ENCODE assay signal across 9 cellular contexts in genomic region chr3:186953011-186953487, GRCh38. TPM values are rescaled to one million over a fixed set of nuclear protein-coding genes. Genes with fewer than 3 reads are reported as not detected.
A peak's percentile ranks its signal among the peaks of the same experiment; 100 is the strongest.
DNase-seq lines count a peak whose midpoint lies in the region; ATAC-seq lines count a peak whose summit lies in the region.
"Had no signal": no experiment of that assay in that cellular context is flagged by ENCODE, and none has a peak within 500 bp of the region (broad histone marks: within the 10 kb centered on the region; RNA-seq: fewer than 3 reads in every experiment).

No MANE protein-coding gene starts in this region.

- no peak overlapping the region for H3K27ac ChIP-seq in neuronal stem cell (replicated peaks; ENCODE audit: low read length)

- H3K79me1 ChIP-seq in neuronal stem cell (ENCODE audit: low read depth, low read length), result peaks cover 2% of the 10 kb centered on the region

- H2BK15ac ChIP-seq in neuronal stem cell (ENCODE audit: low read length), result no peak overlapping the region

- no peak overlapping the region for H3K9ac ChIP-seq in neuronal stem cell (ENCODE audit: low read depth, low read length, poor library complexity)

- no peak overlapping the region for H3K4ac ChIP-seq in neuronal stem cell (ENCODE audit: low read length)

- H2AK5ac ChIP-seq in neuronal stem cell (ENCODE audit: low read depth, low read length), result no peak overlapping the region

- H3K4me3 ChIP-seq in neuronal stem cell (ENCODE audit: low read length in 2 of 2), result no peak overlapping the region
- H3K4me3 ChIP-seq: Peyer's patch had no signal

- H2BK5ac ChIP-seq in neuronal stem cell (ENCODE audit: low read length), result no peak overlapping the region

- ATAC-seq in HG03378 (IDR thresholded peaks at IDR 0.05; ENCODE audit: unreplicated experiment) (peak; percentile 53), naive B cell (ENCODE audit: low read depth in 2 of 2) (peak; percentile 25 to 44), GM18867 (IDR thresholded peaks at IDR 0.05; ENCODE audit: unreplicated experiment) (no peak), GM19351 (IDR thresholded peaks at IDR 0.05; ENCODE audit: unreplicated experiment) (no peak)
- peak; percentile 87 for ATAC-seq in activated naive CD8-positive, alpha-beta T cell treated with anti-CD3 and anti-CD28 coated beads, Interleukin-2, amount 10 ng/mL, durations not matched to agents 7 days and 5 days (ENCODE audit: low read depth)

- H3K27ac Mint-ChIP-seq in activated naive CD8-positive, alpha-beta T cell treated with anti-CD3 and anti-CD28 coated beads, Interleukin-2, amount 10 ng/mL, durations not matched to agents 7 days and 5 days, result peak overlapping the region; percentile 87
- H3K27ac Mint-ChIP-seq in naive B cell, result peak overlapping the region; percentile 78 to 94 (median 90)

- no peaks in the 10 kb centered on the region for H3K27me3 ChIP-seq in neuronal stem cell (ENCODE audit: control insufficient read depth in 3 of 3, insufficient read depth in 3 of 3, low read depth in 1 of 3, low read length in 3 of 3)
- H3K27me3 ChIP-seq: Peyer's patch had no signal

- no peak overlapping the region for H3K18ac ChIP-seq in neuronal stem cell (ENCODE audit: low read length)

- no peak overlapping the region for H3K4me2 ChIP-seq in neuronal stem cell (ENCODE audit: insufficient read depth, low read length, poor library complexity, severe bottlenecking)

- H2AFZ ChIP-seq in neuronal stem cell (ENCODE audit: low read length), result no peak overlapping the region

- H2BK12ac ChIP-seq in neuronal stem cell (ENCODE audit: low read length), result no peak overlapping the region

- DNase-seq in EL (peak; percentile 57), naive B cell (no peak), neuronal stem cell (ENCODE audit: low spot score) (no peak), NCI-H187 treated with DMSO at 0.1 percent for 48 hours (lab: John Stamatoyannopoulos, UW) (no peak)
- no peak for DNase-seq in activated naive CD8-positive, alpha-beta T cell treated with anti-CD3 and anti-CD28 coated beads, Interleukin-2, amount 10 ng/mL, durations not matched to agents 7 days and 5 days
- DNase-seq: Peyer's patch had no signal

- WGBS in neuronal stem cell (ENCODE audit: extremely low coverage in 2 of 2, insufficient read length in 2 of 2, insufficient replicate concordance in 1 of 2), 2 donors, result no CpG with 5 or more reads among the region's 4 CpGs

- H3K36me3 Mint-ChIP-seq in activated naive CD8-positive, alpha-beta T cell treated with anti-CD3 and anti-CD28 coated beads, Interleukin-2, amount 10 ng/mL, durations not matched to agents 7 days and 5 days, result peaks cover 73% of the 10 kb centered on the region
- H3K36me3 Mint-ChIP-seq in naive B cell, result peaks cover 39 to 53% of the 10 kb centered on the region in 2 donors

- no peak overlapping the region for H3K14ac ChIP-seq in neuronal stem cell (ENCODE audit: low read length)

- no peak overlapping the region for H3K23ac ChIP-seq in neuronal stem cell (ENCODE audit: low read depth, low read length, poor library complexity)

- H2BK120ac ChIP-seq in neuronal stem cell (ENCODE audit: low read depth, low read length), result no peak overlapping the region

- POLR2A ChIA-PET in activated naive CD8-positive, alpha-beta T cell treated with anti-CD3 and anti-CD28 coated beads, Interleukin-2, amount 10 ng/mL, durations not matched to agents 7 days and 5 days (lab: Charles Lee), result interaction anchor here (1.0 to 1.6 kb wide), 2 partner anchors 22 to 73 kb away, joined by 4 to 5 read pairs; no protein-coding TSS in a partner anchor

- no peaks in the 10 kb centered on the region for H3K27me3 Mint-ChIP-seq in activated naive CD8-positive, alpha-beta T cell treated with anti-CD3 and anti-CD28 coated beads, Interleukin-2, amount 10 ng/mL, durations not matched to agents 7 days and 5 days
- H3K27me3 Mint-ChIP-seq in naive B cell, result no peaks in the 10 kb centered on the region

- H3K4me3 Mint-ChIP-seq in activated naive CD8-positive, alpha-beta T cell treated with anti-CD3 and anti-CD28 coated beads, Interleukin-2, amount 10 ng/mL, durations not matched to agents 7 days and 5 days, result peak overlapping the region; percentile 66
- peak overlapping the region in 5 of 8 donors; percentile 7 to 55 (median 36) for H3K4me3 Mint-ChIP-seq in naive B cell

- peaks cover 0 to under 1% of the 10 kb centered on the region in 2 donors for H3K4me1 ChIP-seq in neuronal stem cell (ENCODE audit: control insufficient read depth in 2 of 2, insufficient read depth in 1 of 2, low read depth in 1 of 2, low read length in 2 of 2)
- H3K4me1 ChIP-seq: Peyer's patch had no signal

- peaks cover 36% of the 10 kb centered on the region for H3K4me1 Mint-ChIP-seq in activated naive CD8-positive, alpha-beta T cell treated with anti-CD3 and anti-CD28 coated beads, Interleukin-2, amount 10 ng/mL, durations not matched to agents 7 days and 5 days
- H3K4me1 Mint-ChIP-seq in naive B cell, result peaks cover 87 to 97% (median 93%) of the 10 kb centered on the region in 3 donors

- peaks cover 0 to 2% of the 10 kb centered on the region in 2 donors for H3K9me3 ChIP-seq in neuronal stem cell (replicated peaks in 1 of 2; ENCODE audit: control insufficient read depth in 2 of 2, insufficient read depth in 1 of 2, low read depth in 1 of 2, low read length in 2 of 2)
- H3K9me3 ChIP-seq: Peyer's patch had no signal

- peaks cover 0 to 1% of the 10 kb centered on the region in 2 donors for H3K36me3 ChIP-seq in neuronal stem cell (replicated peaks in 1 of 2; ENCODE audit: control insufficient read depth in 2 of 2, insufficient read depth in 2 of 2, low read length in 2 of 2)
- H3K36me3 ChIP-seq: Peyer's patch had no signal

- H4K8ac ChIP-seq in neuronal stem cell (ENCODE audit: low read depth, low read length), result no peak overlapping the region

- no peak overlapping the region for H4K91ac ChIP-seq in neuronal stem cell (ENCODE audit: low read depth, low read length, poor library complexity)

- H3K9me3 Mint-ChIP-seq in activated naive CD8-positive, alpha-beta T cell treated with anti-CD3 and anti-CD28 coated beads, Interleukin-2, amount 10 ng/mL, durations not matched to agents 7 days and 5 days, result peaks cover 6% of the 10 kb centered on the region
- peaks cover 0 to 4% (median 0%) of the 10 kb centered on the region in 7 donors for H3K9me3 Mint-ChIP-seq in naive B cell

RNA-seq across cellular contexts. Expression of gene ST6GAL1, which starts 22.7 kb away (rescaled TPM):
- total RNA-seq in activated naive CD8-positive, alpha-beta T cell treated with anti-CD3 and anti-CD28 coated beads, Interleukin-2, amount 10 ng/mL, durations not matched to agents 7 days and 5 days, result 100 to 1,000 TPM; 142 to 150 TPM
- 100 to 1,000 TPM; 210 to 330 (median 253) TPM for polyA plus RNA-seq in naive B cell (ENCODE audit: low read depth in 6 of 6)
- 28.7 TPM for polyA plus RNA-seq in neuronal stem cell (2013, experiment 1 of 2)
- 29.0 TPM for polyA plus RNA-seq in neuronal stem cell (2013, experiment 2 of 2)

Comparison
In these comparisons a context has a peak if more than half of its experiments do, and no peak if none do; other contexts are left out.
1. ATAC-seq: peak in HG03378 (single experiment), activated naive CD8-positive, alpha-beta T cell treated with anti-CD3 and anti-CD28 coated beads, Interleukin-2, amount 10 ng/mL, durations not matched to agents 7 days and 5 days (single experiment) and naive B cell (2 of 2); none in GM18867 (single experiment) and GM19351 (single experiment).